19 cellular contexts compared by ENCODE assay signal in the genomic region with DNA sequence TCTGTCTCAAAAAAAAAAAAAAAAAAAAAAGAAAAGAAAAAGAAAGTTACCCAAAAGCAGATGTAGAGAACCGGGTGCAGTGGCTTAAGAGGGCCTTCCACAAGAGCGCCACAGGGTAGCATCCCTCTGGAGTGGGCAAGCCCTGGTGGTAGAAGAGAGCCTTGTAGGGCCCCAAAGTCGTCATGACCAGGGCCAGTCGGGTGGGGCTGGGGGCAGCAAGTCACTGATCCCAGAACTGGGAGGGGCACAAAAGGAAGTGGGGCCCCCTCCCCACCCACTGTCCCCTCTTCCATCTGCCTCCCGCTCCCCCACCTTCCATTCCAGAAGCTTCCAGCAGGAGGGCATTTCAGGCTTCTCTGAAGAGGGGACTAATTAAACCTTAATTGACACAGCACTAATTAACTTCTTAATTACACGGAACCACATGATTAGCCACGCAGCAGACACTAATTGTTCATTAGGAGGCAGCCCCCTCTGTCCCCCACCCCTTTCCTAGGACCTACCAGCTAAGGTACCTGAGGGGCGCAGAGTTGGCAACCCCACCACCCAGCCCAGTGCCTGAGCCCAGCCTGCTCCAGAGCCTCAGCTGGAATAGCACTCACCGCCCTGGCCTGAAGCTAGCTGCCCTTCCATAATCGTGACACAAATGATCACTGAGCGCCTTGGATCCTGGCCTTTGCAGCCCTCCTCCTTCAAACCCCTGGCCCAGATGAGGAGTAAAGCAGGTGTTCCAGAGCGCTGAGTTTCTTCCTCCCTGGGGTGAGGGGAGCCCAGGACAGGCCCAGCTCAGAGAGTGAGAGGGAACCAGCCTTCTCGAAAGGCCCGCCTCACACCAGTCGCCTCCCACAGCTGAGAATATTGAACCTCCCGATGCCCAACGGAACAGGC. TPM values are rescaled to one million over a fixed set of nuclear protein-coding genes. Genes with fewer than 3 reads are reported as not detected.
"Had no signal": no experiment of that assay in that cellular context is flagged by ENCODE, and none has a peak within 500 bp of the region (broad histone marks: within the 10 kb centered on the region; RNA-seq: fewer than 3 reads in every experiment).

No MANE protein-coding gene starts in this region.

- H3K4me3 Mint-ChIP-seq: activated naive CD8-positive, alpha-beta T cell treated with anti-CD3 and anti-CD28 coated beads for 36 hours; brain; stimulated activated effector memory CD8-positive, alpha-beta T cell treated with anti-CD3 and anti-CD28 coated beads, Interleukin-12 subunit alpha, Interleukin-12 subunit beta, amount 100 ng/mL, for 72 hours; T-cell had no signal

- H3K9me3 Mint-ChIP-seq: activated naive CD8-positive, alpha-beta T cell treated with anti-CD3 and anti-CD28 coated beads for 36 hours; stimulated activated effector memory CD8-positive, alpha-beta T cell treated with anti-CD3 and anti-CD28 coated beads, Interleukin-12 subunit alpha, Interleukin-12 subunit beta, amount 100 ng/mL, for 72 hours; T-cell had no signal

- H3K36me3 ChIP-seq: esophagus squamous epithelium, sigmoid colon had no signal

- H3K4me1 Mint-ChIP-seq: activated naive CD8-positive, alpha-beta T cell treated with anti-CD3 and anti-CD28 coated beads for 36 hours; stimulated activated effector memory CD8-positive, alpha-beta T cell treated with anti-CD3 and anti-CD28 coated beads, Interleukin-12 subunit alpha, Interleukin-12 subunit beta, amount 100 ng/mL, for 72 hours; T-cell had no signal

- ATAC-seq: stimulated activated effector memory CD8-positive, alpha-beta T cell treated with anti-CD3 and anti-CD28 coated beads, Interleukin-12 subunit alpha, Interleukin-12 subunit beta, amount 100 ng/mL, for 72 hours; T-cell had no signal

- H3K36me3 Mint-ChIP-seq: activated naive CD8-positive, alpha-beta T cell treated with anti-CD3 and anti-CD28 coated beads for 36 hours; brain; stimulated activated effector memory CD8-positive, alpha-beta T cell treated with anti-CD3 and anti-CD28 coated beads, Interleukin-12 subunit alpha, Interleukin-12 subunit beta, amount 100 ng/mL, for 72 hours; T-cell had no signal

- H3K4me3 ChIP-seq: coronary artery, esophagus squamous epithelium, sigmoid colon had no signal

- H3K4me1 ChIP-seq: esophagus squamous epithelium, sigmoid colon had no signal

- DNase-seq: activated CD4-positive, alpha-beta T cell treated with anti-CD3 and anti-CD28 coated beads for 1 hour; activated CD4-positive, alpha-beta T cell treated with anti-CD3 and anti-CD28 coated beads, Interleukin-2, amount 50 U/mL, for 4 hours; activated gamma-delta T cell; activated naive CD8-positive, alpha-beta T cell treated with anti-CD3 and anti-CD28 coated beads for 36 hours; activated T-cell treated with anti-CD3 and anti-CD28 coated beads, Interleukin-2, amount 50 U/mL, for 1 hour; amygdala; central memory CD4-positive, alpha-beta T cell; effector CD4-positive, alpha-beta T cell; esophagus squamous epithelium; hippocampal formation; mesendoderm; T-cell; T-helper 9 cell had no signal

- H3K27ac ChIP-seq: coronary artery, esophagus squamous epithelium, sigmoid colon had no signal

- H3K9me3 ChIP-seq: esophagus squamous epithelium, sigmoid colon had no signal

- H3K27ac Mint-ChIP-seq: activated naive CD8-positive, alpha-beta T cell treated with anti-CD3 and anti-CD28 coated beads for 36 hours; nephron; stimulated activated effector memory CD8-positive, alpha-beta T cell treated with anti-CD3 and anti-CD28 coated beads, Interleukin-12 subunit alpha, Interleukin-12 subunit beta, amount 100 ng/mL, for 72 hours; T-cell had no signal

RNA-seq across cellular contexts. Expression of gene MDFI, which starts 34.8 kb away (rescaled TPM):
- total RNA-seq: activated naive CD8-positive, alpha-beta T cell treated with anti-CD3 and anti-CD28 coated beads for 36 hours; fibroblast of villous mesenchyme; T-cell had no signal
